Comparison of ENCODE assay signal across 1 cellular context in the genomic region with DNA sequence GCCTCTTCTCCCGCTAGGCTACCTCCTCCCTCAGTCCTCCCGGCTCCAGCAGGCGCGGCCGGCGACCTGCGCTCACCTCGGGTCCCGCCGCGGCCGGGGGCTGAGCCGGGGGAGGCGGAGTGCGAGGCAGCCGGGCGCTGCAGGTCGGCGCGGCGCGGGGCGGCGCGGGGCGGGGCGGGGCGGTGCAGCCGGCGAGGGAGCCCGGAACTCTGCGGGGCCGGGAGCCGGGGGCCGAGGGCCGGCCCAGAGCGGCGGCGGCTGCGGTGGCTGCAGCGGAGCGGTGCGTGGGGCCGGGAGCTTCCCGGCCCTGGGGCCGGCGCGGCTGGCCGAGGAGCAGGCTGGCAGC.
TF ChIP-seq lines count a peak whose summit lies in the region.

No MANE protein-coding gene starts in this region.

TF ChIP-seq in GM12878, 131 proteins besides CTCF, POLR2A, EP300 and RAD21 (continued from another document):
- no peak for TF ChIP-seq PRDM15 (CRISPR knock-in tag; IDR thresholded peaks at IDR 0.05)
- TF ChIP-seq, protein P1, sequence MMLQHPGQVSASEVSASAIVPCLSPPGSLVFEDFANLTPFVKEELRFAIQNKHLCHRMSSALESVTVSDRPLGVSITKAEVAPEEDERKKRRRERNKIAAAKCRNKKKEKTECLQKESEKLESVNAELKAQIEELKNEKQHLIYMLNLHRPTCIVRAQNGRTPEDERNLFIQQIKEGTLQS (IDR thresholded peaks at IDR 0.05; ENCODE audit: borderline replicate concordance, extremely low read depth, low read depth, low read length), result no peak
